In genomic region chr17:933168-934083, GRCh38 we compare ENCODE assay signal across 10 cellular contexts. TPM values are rescaled to one million over a fixed set of nuclear protein-coding genes. Genes with fewer than 3 reads are reported as not detected.
A peak's percentile ranks its signal among the peaks of the same experiment; 100 is the strongest.
DNase-seq lines count a peak whose midpoint lies in the region; ATAC-seq and TF ChIP-seq lines count a peak whose summit lies in the region.
"Had no signal": no experiment of that assay in that cellular context is flagged by ENCODE, and none has a peak within 500 bp of the region (broad histone marks: within the 10 kb centered on the region; RNA-seq: fewer than 3 reads in every experiment).

No MANE protein-coding gene starts in this region.

- no peak for TF ChIP-seq CTCF in foreskin fibroblast (IDR thresholded peaks at IDR 0.05; ENCODE audit: low read depth, low read length)

- intact Hi-C loops in head of caudate nucleus (cut with DNase I): no loop called here

- ATAC-seq in HG02623 (IDR thresholded peaks at IDR 0.05; ENCODE audit: unreplicated experiment) (no peak), GM21515 (IDR thresholded peaks at IDR 0.05; ENCODE audit: unreplicated experiment) (no peak)
- ATAC-seq: activated T-helper 17 cell treated with anti-CD3 and anti-CD28 coated beads, Interleukin-2, amount 50 U/mL, for 72 hours had no signal

- DNase-seq in ELF-1 (ENCODE audit: low read depth, low spot score): peak; percentile 91
- DNase-seq in SW 1271 (lab: John Stamatoyannopoulos, UW): peak; percentile 77 to 95
- DNase-seq in foreskin fibroblast: peak; percentile 92 to 94
- DNase-seq in pulmonary artery endothelial cell (ENCODE audit: low read depth, low spot score): peak; percentile 85
- no peak for DNase-seq in NOMO-1 (lab: John Stamatoyannopoulos, UW; ENCODE audit: unreplicated experiment in 2 of 2)
- DNase-seq in head of caudate nucleus: no peak
- DNase-seq: MM.1S had no signal

- H3K4me3 ChIP-seq in foreskin fibroblast (ENCODE audit: low read depth in 1 of 2, low read length in 2 of 2): peak overlapping the region in 1 of 2 donors; percentile 7

RNA-seq across cellular contexts. Expression of gene NXN, which starts 46.1 kb away (rescaled TPM):
- total RNA-seq in pulmonary artery endothelial cell: 31.6 and 33.0 TPM in 2 replicates

Comparison
In these comparisons a context has a peak if more than half of its experiments do, and no peak if none do; other contexts are left out.
1. DNase-seq: peak in ELF-1 (single experiment), SW 1271 (2 of 2), foreskin fibroblast (2 of 2) and pulmonary artery endothelial cell (single experiment); none in NOMO-1 (0 of 2) and head of caudate nucleus (0 of 42).